Comparison of ENCODE assay signal across 16 cellular contexts in genomic region chr19:5956323-5956722, GRCh38. TPM values are rescaled to one million over a fixed set of nuclear protein-coding genes. Genes with fewer than 3 reads are reported as not detected.
DNase-seq lines count a peak whose midpoint lies in the region; ATAC-seq, FAIRE-seq and TF ChIP-seq lines count a peak whose summit lies in the region.
"Had no signal": no experiment of that assay in that cellular context is flagged by ENCODE, and none has a peak within 500 bp of the region (broad histone marks: within the 10 kb centered on the region; RNA-seq: fewer than 3 reads in every experiment).

No MANE protein-coding gene starts in this region.

- peaks cover 78% of the 10 kb centered on the region for H3K4me1 Mint-ChIP-seq in activated CD8-positive, alpha-beta memory T cell treated with anti-CD3 and anti-CD28 coated beads, Interleukin-2, amount 10 ng/mL, durations not matched to agents 7 days and 5 days
- H3K4me1 Mint-ChIP-seq in CD4-positive, alpha-beta T cell (ENCODE audit: low read depth): peaks cover 93% of the 10 kb centered on the region
- peaks cover 60% of the 10 kb centered on the region for H3K4me1 Mint-ChIP-seq in activated T-helper 1 cell treated with anti-CD3 and anti-CD28 coated beads, Interleukin-12 subunit alpha, Interleukin-12 subunit beta, Interleukin-2, Interleukin-4 antibody, amounts not matched to agents 30 ng/mL and 10 ng/mL and 1 ng/mL, durations not matched to agents 14 hours and 24 hours and 36 hours (ENCODE audit: low read depth)
- H3K4me1 Mint-ChIP-seq in nephron progenitor cell: peaks cover 98% of the 10 kb centered on the region
- peaks cover 50% of the 10 kb centered on the region for H3K4me1 Mint-ChIP-seq in CD14-positive monocyte

- H3K27ac Mint-ChIP-seq in activated CD8-positive, alpha-beta memory T cell treated with anti-CD3 and anti-CD28 coated beads, Interleukin-2, amount 10 ng/mL, durations not matched to agents 7 days and 5 days: peak overlapping the region; percentile 13
- H3K27ac Mint-ChIP-seq in CD4-positive, alpha-beta T cell: peak overlapping the region; percentile 98
- H3K27ac Mint-ChIP-seq in activated T-helper 1 cell treated with anti-CD3 and anti-CD28 coated beads, Interleukin-12 subunit alpha, Interleukin-12 subunit beta, Interleukin-2, Interleukin-4 antibody, amounts not matched to agents 30 ng/mL and 10 ng/mL and 1 ng/mL, durations not matched to agents 14 hours and 24 hours and 36 hours: peak overlapping the region; percentile 48
- peak overlapping the region; percentile 61 for H3K27ac Mint-ChIP-seq in nephron progenitor cell
- H3K27ac Mint-ChIP-seq in CD14-positive monocyte: peak overlapping the region in 2 of 7 donors; percentile 19 to 47
- H3K27ac Mint-ChIP-seq: HFFc6 had no signal

- no peak overlapping the region for H3K4me3 Mint-ChIP-seq in activated CD8-positive, alpha-beta memory T cell treated with anti-CD3 and anti-CD28 coated beads, Interleukin-2, amount 10 ng/mL, durations not matched to agents 7 days and 5 days
- no peak overlapping the region for H3K4me3 Mint-ChIP-seq in CD4-positive, alpha-beta T cell
- H3K4me3 Mint-ChIP-seq in activated T-helper 1 cell treated with anti-CD3 and anti-CD28 coated beads, Interleukin-12 subunit alpha, Interleukin-12 subunit beta, Interleukin-2, Interleukin-4 antibody, amounts not matched to agents 30 ng/mL and 10 ng/mL and 1 ng/mL, durations not matched to agents 14 hours and 24 hours and 36 hours: no peak overlapping the region
- H3K4me3 Mint-ChIP-seq in nephron progenitor cell: no peak overlapping the region
- no peak overlapping the region for H3K4me3 Mint-ChIP-seq in CD14-positive monocyte
- H3K4me3 Mint-ChIP-seq: effector memory CD8-positive, alpha-beta T cell; HFFc6 had no signal

- H3K9me3 Mint-ChIP-seq in activated CD8-positive, alpha-beta memory T cell treated with anti-CD3 and anti-CD28 coated beads, Interleukin-2, amount 10 ng/mL, durations not matched to agents 7 days and 5 days (ENCODE audit: low read depth): no peaks in the 10 kb centered on the region
- no peaks in the 10 kb centered on the region for H3K9me3 Mint-ChIP-seq in CD4-positive, alpha-beta T cell
- H3K9me3 Mint-ChIP-seq in activated T-helper 1 cell treated with anti-CD3 and anti-CD28 coated beads, Interleukin-12 subunit alpha, Interleukin-12 subunit beta, Interleukin-2, Interleukin-4 antibody, amounts not matched to agents 30 ng/mL and 10 ng/mL and 1 ng/mL, durations not matched to agents 14 hours and 24 hours and 36 hours: no peaks in the 10 kb centered on the region
- H3K9me3 Mint-ChIP-seq in nephron progenitor cell: no peaks in the 10 kb centered on the region
- H3K9me3 Mint-ChIP-seq in CD14-positive monocyte: no peaks in the 10 kb centered on the region
- H3K9me3 Mint-ChIP-seq: effector memory CD8-positive, alpha-beta T cell; HFFc6 had no signal

- TF ChIP-seq CTCF in CD4-positive, alpha-beta T cell (IDR thresholded peaks at IDR 0.05): no peak
- no peak for TF ChIP-seq CTCF in nephron progenitor cell (IDR thresholded peaks at IDR 0.05)
- TF ChIP-seq CTCF in CD14-positive monocyte (IDR thresholded peaks at IDR 0.05): no peak

- peaks cover 11% of the 10 kb centered on the region for H3K36me3 Mint-ChIP-seq in activated CD8-positive, alpha-beta memory T cell treated with anti-CD3 and anti-CD28 coated beads, Interleukin-2, amount 10 ng/mL, durations not matched to agents 7 days and 5 days
- H3K36me3 Mint-ChIP-seq in CD4-positive, alpha-beta T cell (ENCODE audit: low read depth): peaks cover 24% of the 10 kb centered on the region
- H3K36me3 Mint-ChIP-seq in activated T-helper 1 cell treated with anti-CD3 and anti-CD28 coated beads, Interleukin-12 subunit alpha, Interleukin-12 subunit beta, Interleukin-2, Interleukin-4 antibody, amounts not matched to agents 30 ng/mL and 10 ng/mL and 1 ng/mL, durations not matched to agents 14 hours and 24 hours and 36 hours (ENCODE audit: low read depth): peaks cover 12% of the 10 kb centered on the region
- H3K36me3 Mint-ChIP-seq in nephron progenitor cell (ENCODE audit: low read depth) (no peaks in the 10 kb centered on the region), CD14-positive monocyte (peaks cover 16 to 21% of the 10 kb centered on the region in 2 donors)

- FAIRE-seq in RCC 7860 (lab: Jason Lieb, UNC): no peak

- intact Hi-C loops in CD4-positive, alpha-beta T cell (cut with DNase I, micrococcal nuclease): no loop called here
- intact Hi-C loops in activated T-helper 1 cell treated with anti-CD3 and anti-CD28 coated beads, Interleukin-12 subunit alpha, Interleukin-12 subunit beta, Interleukin-2, Interleukin-4 antibody, amounts not matched to agents 30 ng/mL and 10 ng/mL and 1 ng/mL, durations not matched to agents 14 hours and 24 hours and 36 hours (cut with micrococcal nuclease): no loop called here
- intact Hi-C loops in CD14-positive monocyte (cut with micrococcal nuclease): no loop called here

- POLR2A ChIA-PET in CD4-positive, alpha-beta T cell (lab: Charles Lee): interaction anchor here (2.1 kb wide), 1 partner anchor 52 kb away, joined by 8 read pairs; the partner anchor contains the start of genes NDUFA11 and VMAC

- no peak overlapping the region for H3K27ac ChIP-seq in CD4-positive, alpha-beta T cell (ENCODE audit: low read depth, low read length)

- H3K27me3 Mint-ChIP-seq in activated CD8-positive, alpha-beta memory T cell treated with anti-CD3 and anti-CD28 coated beads, Interleukin-2, amount 10 ng/mL, durations not matched to agents 7 days and 5 days: no peaks in the 10 kb centered on the region
- no peaks in the 10 kb centered on the region for H3K27me3 Mint-ChIP-seq in CD4-positive, alpha-beta T cell
- H3K27me3 Mint-ChIP-seq in activated T-helper 1 cell treated with anti-CD3 and anti-CD28 coated beads, Interleukin-12 subunit alpha, Interleukin-12 subunit beta, Interleukin-2, Interleukin-4 antibody, amounts not matched to agents 30 ng/mL and 10 ng/mL and 1 ng/mL, durations not matched to agents 14 hours and 24 hours and 36 hours (ENCODE audit: insufficient read depth): no peaks in the 10 kb centered on the region
- H3K27me3 Mint-ChIP-seq in nephron progenitor cell (ENCODE audit: low read depth, poor library complexity): no peaks in the 10 kb centered on the region
- peaks cover 0 to 6% (median 0%) of the 10 kb centered on the region in 3 donors for H3K27me3 Mint-ChIP-seq in CD14-positive monocyte (ENCODE audit: low read depth in 3 of 3)
- H3K27me3 Mint-ChIP-seq: effector memory CD8-positive, alpha-beta T cell had no signal

- CTCF ChIA-PET in activated CD8-positive, alpha-beta memory T cell treated with anti-CD3 and anti-CD28 coated beads, Interleukin-2, amount 10 ng/mL, durations not matched to agents 7 days and 5 days (lab: Charles Lee): interaction anchor here (0.9 to 4.6 kb wide), 3 partner anchors 10 to 15 kb away, joined by 3 to 23 read pairs (median 3); no protein-coding TSS in a partner anchor
- CTCF ChIA-PET in CD4-positive, alpha-beta T cell (lab: Charles Lee): interaction anchor here (2.4 kb wide), 1 partner anchor 12 kb away, joined by 8 read pairs; no protein-coding TSS in a partner anchor

- no peaks in the 10 kb centered on the region for H3K27me3 ChIP-seq in CD4-positive, alpha-beta T cell (ENCODE audit: control insufficient read depth, insufficient read depth, low read length)
- H3K27me3 ChIP-seq: Peyer's patch had no signal

- no peak for ATAC-seq in activated CD8-positive, alpha-beta memory T cell treated with anti-CD3 and anti-CD28 coated beads, Interleukin-2, amount 10 ng/mL, durations not matched to agents 7 days and 5 days
- ATAC-seq in CD4-positive, alpha-beta T cell (ENCODE audit: poor library complexity): no peak
- ATAC-seq in HG03342 (IDR thresholded peaks at IDR 0.05; ENCODE audit: unreplicated experiment): no peak
- ATAC-seq: effector memory CD8-positive, alpha-beta T cell had no signal

- DNase-seq in activated CD8-positive, alpha-beta memory T cell treated with anti-CD3 and anti-CD28 coated beads, Interleukin-2, amount 10 ng/mL, durations not matched to agents 7 days and 5 days: no peak
- DNase-seq in activated CD8-positive, alpha-beta memory T cell treated with anti-CD3 and anti-CD28 coated beads, Interleukin-2, amount 50 U/mL, for 4 hours: no peak
- DNase-seq in CD4-positive, alpha-beta T cell: no peak
- no peak for DNase-seq in activated T-helper 1 cell treated with anti-CD3 and anti-CD28 coated beads, Interleukin-12 subunit alpha, Interleukin-12 subunit beta, Interleukin-2, Interleukin-4 antibody, amounts not matched to agents 30 ng/mL and 10 ng/mL and 1 ng/mL, durations not matched to agents 14 hours and 24 hours and 36 hours (ENCODE audit: low spot score)
- DNase-seq in nephron progenitor cell (no peak), RCC 7860 (ENCODE audit: low spot score) (no peak), CD14-positive monocyte (ENCODE audit: low spot score) (no peak)
- DNase-seq: ACHN; COR-L47; effector memory CD8-positive, alpha-beta T cell; HFFc6; hypothalamus; Peyer's patch; stimulated activated naive CD4-positive, alpha-beta T cell had no signal

- H3K9me3 ChIP-seq in CD4-positive, alpha-beta T cell (ENCODE audit: control insufficient read depth, low read length): no peaks in the 10 kb centered on the region
- H3K9me3 ChIP-seq: mucosa of descending colon, Peyer's patch had no signal

RNA-seq across cellular contexts. Expression of gene RANBP3, which starts 21.6 kb away (rescaled TPM):
- total RNA-seq in activated CD8-positive, alpha-beta memory T cell treated with anti-CD3 and anti-CD28 coated beads, Interleukin-2, amount 10 ng/mL, durations not matched to agents 7 days and 5 days: 100 to 1,000 TPM in 1 of 2 experiments, 10 to 100 TPM in 1; 97.8 to 108 TPM
- total RNA-seq in CD4-positive, alpha-beta T cell: 10 to 100 TPM; 82.7 to 88.7 TPM
- 122 and 126 TPM in 2 replicates for total RNA-seq in activated T-helper 1 cell treated with anti-CD3 and anti-CD28 coated beads, Interleukin-12 subunit alpha, Interleukin-12 subunit beta, Interleukin-2, Interleukin-4 antibody, amounts not matched to agents 30 ng/mL and 10 ng/mL and 1 ng/mL, durations not matched to agents 14 hours and 24 hours and 36 hours
- polyA plus RNA-seq in CD14-positive monocyte: 1 to 10 TPM; 4.5 to 8.1 TPM

RNA-seq across cellular contexts. Expression of gene CAPS, which starts 42.3 kb away (rescaled TPM):
- total RNA-seq in activated CD8-positive, alpha-beta memory T cell treated with anti-CD3 and anti-CD28 coated beads, Interleukin-2, amount 10 ng/mL, durations not matched to agents 7 days and 5 days: 10 to 100 TPM in 1 of 2 experiments, 1 to 10 TPM in 1; 7.3 to 11.7 TPM
- total RNA-seq in CD4-positive, alpha-beta T cell: 10 to 100 TPM; 43.2 to 44.2 TPM
- total RNA-seq in activated T-helper 1 cell treated with anti-CD3 and anti-CD28 coated beads, Interleukin-12 subunit alpha, Interleukin-12 subunit beta, Interleukin-2, Interleukin-4 antibody, amounts not matched to agents 30 ng/mL and 10 ng/mL and 1 ng/mL, durations not matched to agents 14 hours and 24 hours and 36 hours: 3.4 and 3.6 TPM in 2 replicates
- polyA plus RNA-seq in CD14-positive monocyte: under 1 TPM; 0.34 to 0.72 TPM

RNA-seq across cellular contexts. Expression of gene VMAC, which starts 51.7 kb away (rescaled TPM):
- 1 to 10 TPM; 5.1 to 7.0 TPM for total RNA-seq in activated CD8-positive, alpha-beta memory T cell treated with anti-CD3 and anti-CD28 coated beads, Interleukin-2, amount 10 ng/mL, durations not matched to agents 7 days and 5 days
- total RNA-seq in CD4-positive, alpha-beta T cell: 10 to 100 TPM; 23.4 to 25.3 TPM
- total RNA-seq in activated T-helper 1 cell treated with anti-CD3 and anti-CD28 coated beads, Interleukin-12 subunit alpha, Interleukin-12 subunit beta, Interleukin-2, Interleukin-4 antibody, amounts not matched to agents 30 ng/mL and 10 ng/mL and 1 ng/mL, durations not matched to agents 14 hours and 24 hours and 36 hours: 3.5 and 4.2 TPM in 2 replicates
- polyA plus RNA-seq in CD14-positive monocyte: 1 to 10 TPM; 3.1 to 4.3 TPM

RNA-seq across cellular contexts. Expression of gene NDUFA11, which starts 52.7 kb away (rescaled TPM):
- 100 to 1,000 TPM; 214 to 217 TPM for total RNA-seq in activated CD8-positive, alpha-beta memory T cell treated with anti-CD3 and anti-CD28 coated beads, Interleukin-2, amount 10 ng/mL, durations not matched to agents 7 days and 5 days
- 10 to 100 TPM; 94.3 to 96.7 TPM for total RNA-seq in CD4-positive, alpha-beta T cell
- 230 and 243 TPM in 2 replicates for total RNA-seq in activated T-helper 1 cell treated with anti-CD3 and anti-CD28 coated beads, Interleukin-12 subunit alpha, Interleukin-12 subunit beta, Interleukin-2, Interleukin-4 antibody, amounts not matched to agents 30 ng/mL and 10 ng/mL and 1 ng/mL, durations not matched to agents 14 hours and 24 hours and 36 hours
- polyA plus RNA-seq in CD14-positive monocyte: 100 to 1,000 TPM; 396 to 552 TPM
